In genomic region chr6:85323435-85324040, GRCh38 we compare ENCODE assay signal across 8 cellular contexts.
A peak's percentile ranks its signal among the peaks of the same experiment; 100 is the strongest.
DNase-seq lines count a peak whose midpoint lies in the region; ATAC-seq and TF ChIP-seq lines count a peak whose summit lies in the region.

No MANE protein-coding gene starts in this region.

- no peaks in the 10 kb centered on the region for H3K79me2 ChIP-seq in OCI-LY3 (ENCODE audit: low read length)

- no peak overlapping the region for H3K4me2 ChIP-seq in OCI-LY3 (ENCODE audit: low read length)

- TF ChIP-seq CTCF in OCI-LY3 (IDR thresholded peaks at IDR 0.05; ENCODE audit: low read depth, low read length), result peak; percentile 79
- TF ChIP-seq CTCF in fibroblast of mammary gland (conservative IDR thresholded peaks at IDR 0.05; ENCODE audit: control insufficient read depth, insufficient read depth, low read depth, low read length), result peak; percentile 98
- peak in 1 of 3 donors; percentile 29 for TF ChIP-seq CTCF in omental fat pad (IDR thresholded peaks at IDR 0.05)
- TF ChIP-seq CTCF in tibial nerve (IDR thresholded peaks at IDR 0.05), result peak; percentile 59 to 80 (median 69)

- no peak for TF ChIP-seq POLR2A in tibial nerve (IDR thresholded peaks at IDR 0.05)

- H2AFZ ChIP-seq in OCI-LY3 (ENCODE audit: low read depth, low read length), result no peak overlapping the region

- no peak overlapping the region for H3K4me3 ChIP-seq in OCI-LY3 (ENCODE audit: low read length)
- no peak overlapping the region for H3K4me3 ChIP-seq in fibroblast of mammary gland (ENCODE audit: control insufficient read depth, low read depth, low read length)
- H3K4me3 ChIP-seq in tibial nerve, result no peak overlapping the region

- no peaks in the 10 kb centered on the region for H3K36me3 ChIP-seq in OCI-LY3 (replicated peaks; ENCODE audit: low read depth, low read length)
- H3K36me3 ChIP-seq in tibial nerve, result no peaks in the 10 kb centered on the region

- H3K9me3 ChIP-seq in OCI-LY3 (ENCODE audit: insufficient read depth, low read length) (no peaks in the 10 kb centered on the region), tibial nerve (peaks cover 0 to under 1% (median 0%) of the 10 kb centered on the region in 4 donors)

- no peak for TF ChIP-seq EP300 in tibial nerve (IDR thresholded peaks at IDR 0.05)

- ATAC-seq in GM21528 (IDR thresholded peaks at IDR 0.05; ENCODE audit: low FRiP score, unreplicated experiment) (peak; percentile 76), omental fat pad (ENCODE audit: low FRiP score) (no peak)

- H3K9ac ChIP-seq in OCI-LY3 (ENCODE audit: low read length), result no peak overlapping the region

- no peaks in the 10 kb centered on the region for H4K20me1 ChIP-seq in OCI-LY3 (ENCODE audit: insufficient read depth, low read length)

- no peaks in the 10 kb centered on the region for H3K27me3 ChIP-seq in OCI-LY3 (ENCODE audit: low read depth, low read length)
- H3K27me3 ChIP-seq in tibial nerve, result no peaks in the 10 kb centered on the region

- H3K27ac ChIP-seq in OCI-LY3 (ENCODE audit: low read length), result no peak overlapping the region
- H3K27ac ChIP-seq in tibial nerve, result no peak overlapping the region

- DNase-seq in DMS79 treated with DMSO at 0.1 percent for 48 hours (lab: John Stamatoyannopoulos, UW) (peak; percentile 13), HuH-7.5 (ENCODE audit: low spot score) (peak; percentile 45), activated T-cell treated with anti-CD3 and anti-CD28 coated beads for 4 hours (peak; percentile 54), fibroblast of mammary gland (ENCODE audit: low read depth) (peak; percentile 86), omental fat pad (ENCODE audit: low spot score) (peak; percentile 95), tibial nerve (ENCODE audit: low spot score in 2 of 2) (peak; percentile 79 to 96)

- WGBS in tibial nerve, 2 donors, result 33 to 36% methylated on average over 9 of the region's 9 CpGs

- H3K4me1 ChIP-seq in OCI-LY3 (ENCODE audit: low read length) (no peaks in the 10 kb centered on the region), tibial nerve (no peaks in the 10 kb centered on the region)

Comparison
In these comparisons a context has a peak if more than half of its experiments do, and no peak if none do; other contexts are left out.
1. DNase-seq: peak in every context shown above with its lines; median percentile 95 in omental fat pad; 88 in tibial nerve; 86 in fibroblast of mammary gland; 54 in activated T-cell treated with anti-CD3 and anti-CD28 coated beads for 4 hours; 45 in HuH-7.5; 13 in DMS79 treated with DMSO at 0.1 percent for 48 hours.